In the genomic region with DNA sequence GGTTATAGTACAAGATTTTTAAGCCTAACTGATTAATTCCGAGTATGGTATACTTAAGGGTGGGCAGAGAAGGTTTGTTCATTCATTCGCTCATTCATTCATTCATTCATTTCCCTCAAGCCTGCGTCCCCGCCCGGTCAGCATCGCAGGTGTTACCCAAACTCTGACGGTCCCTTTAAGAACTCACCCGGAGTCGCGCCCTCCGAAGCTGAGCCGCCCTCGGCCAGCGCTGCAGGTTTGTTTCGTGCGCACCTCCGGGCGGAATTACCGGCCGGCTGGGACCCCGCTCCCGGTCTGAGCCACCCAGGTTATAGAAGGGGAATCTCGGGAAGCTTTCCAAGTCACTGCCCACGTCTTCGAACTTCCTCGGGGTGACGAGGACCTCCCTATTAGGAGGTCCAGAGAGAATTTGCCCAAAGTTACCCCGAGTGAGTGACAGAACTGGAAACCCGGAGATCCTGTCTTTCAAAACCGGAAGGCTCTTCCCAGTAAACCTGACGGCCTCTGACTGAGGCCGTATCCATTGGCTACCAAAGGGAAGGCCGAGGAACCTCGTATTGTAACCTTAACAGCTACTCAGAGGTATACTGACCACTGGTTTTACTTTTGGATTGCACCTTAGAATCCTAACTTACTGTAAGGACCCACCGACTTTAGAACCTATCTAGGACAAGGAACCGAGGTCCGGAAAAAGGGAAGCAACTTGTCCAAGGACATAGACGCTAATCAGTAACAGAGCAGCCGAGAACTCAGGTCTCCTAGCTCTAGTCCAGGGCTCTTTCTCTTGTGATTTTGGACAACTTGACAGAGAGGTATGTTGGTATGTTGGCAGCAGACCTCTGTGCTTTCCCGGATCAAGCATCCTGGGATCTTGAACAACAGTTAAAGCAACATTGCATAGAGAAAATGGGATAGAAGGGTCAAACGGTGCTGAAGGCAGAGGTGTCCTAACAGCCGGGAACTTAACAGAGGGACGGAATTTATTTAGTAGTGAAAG, we compare ENCODE assay signal across 1 cellular context.
TF ChIP-seq lines count a peak whose summit lies in the region.

No MANE protein-coding gene starts in this region.

TF ChIP-seq in HepG2, 621 proteins besides CTCF, POLR2A, EP300 and RAD21 (continued from another document and continues in another):
- TF ChIP-seq, protein P1, sequence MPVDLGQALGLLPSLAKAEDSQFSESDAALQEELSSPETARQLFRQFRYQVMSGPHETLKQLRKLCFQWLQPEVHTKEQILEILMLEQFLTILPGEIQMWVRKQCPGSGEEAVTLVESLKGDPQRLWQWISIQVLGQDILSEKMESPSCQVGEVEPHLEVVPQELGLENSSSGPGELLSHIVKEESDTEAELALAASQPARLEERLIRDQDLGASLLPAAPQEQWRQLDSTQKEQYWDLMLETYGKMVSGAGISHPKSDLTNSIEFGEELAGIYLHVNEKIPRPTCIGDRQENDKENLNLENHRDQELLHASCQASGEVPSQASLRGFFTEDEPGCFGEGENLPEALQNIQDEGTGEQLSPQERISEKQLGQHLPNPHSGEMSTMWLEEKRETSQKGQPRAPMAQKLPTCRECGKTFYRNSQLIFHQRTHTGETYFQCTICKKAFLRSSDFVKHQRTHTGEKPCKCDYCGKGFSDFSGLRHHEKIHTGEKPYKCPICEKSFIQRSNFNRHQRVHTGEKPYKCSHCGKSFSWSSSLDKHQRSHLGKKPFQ (CRISPR knock-in tag; IDR thresholded peaks at IDR 0.05; ENCODE audit: insufficient replicate concordance) = no peak
- TF ChIP-seq GATA4 (IDR thresholded peaks at IDR 0.05; ENCODE audit: borderline replicate concordance, low read depth) (no peak), ZNF510 (CRISPR knock-in tag; IDR thresholded peaks at IDR 0.05; ENCODE audit: low read depth) (no peak), GZF1 (CRISPR knock-in tag; IDR thresholded peaks at IDR 0.05) (no peak), ZNF543 (CRISPR knock-in tag; IDR thresholded peaks at IDR 0.05) (no peak; the same call in 1 of the 2 replicates), CCDC6 (CRISPR knock-in tag; IDR thresholded peaks at IDR 0.05) (peak; percentile 27; the same call in 1 of the 2 replicates), ZNF839 (CRISPR knock-in tag; IDR thresholded peaks at IDR 0.05; ENCODE audit: borderline replicate concordance) (no peak), ZNF30 (CRISPR knock-in tag; IDR thresholded peaks at IDR 0.05) (no peak), GTF2F1 (IDR thresholded peaks at IDR 0.05; ENCODE audit: low read length) (no peak), ZFP36 (IDR thresholded peaks at IDR 0.05; ENCODE audit: borderline replicate concordance, low read depth, low read length, partially characterized antibody) (no peak), FIP1L1 (IDR thresholded peaks at IDR 0.05; ENCODE audit: borderline replicate concordance, insufficient read depth, low read depth, low read length) (no peak), ZNF121 (CRISPR knock-in tag; IDR thresholded peaks at IDR 0.05) (no peak), ELF3 (CRISPR knock-in tag; IDR thresholded peaks at IDR 0.05) (peak; percentile 22; the same call in 1 of the 2 replicates), TBX2 (CRISPR knock-in tag; IDR thresholded peaks at IDR 0.05; ENCODE audit: borderline replicate concordance) (no peak; the same call in 1 of the 2 replicates), ZMYM4 (CRISPR knock-in tag; IDR thresholded peaks at IDR 0.05) (no peak), DR1 (CRISPR knock-in tag; IDR thresholded peaks at IDR 0.05) (no peak), SNRNP70 (IDR thresholded peaks at IDR 0.05; ENCODE audit: low read depth, low read length) (no peak), ZNF333 (CRISPR knock-in tag; IDR thresholded peaks at IDR 0.05; ENCODE audit: borderline replicate concordance) (no peak), POLR2AphosphoS2 (IDR thresholded peaks at IDR 0.05; ENCODE audit: low read depth, low read length) (no peak), POLR2AphosphoS5 (IDR thresholded peaks at IDR 0.05; ENCODE audit: low read depth, low read length) (no peak), ZFP82 (CRISPR knock-in tag; IDR thresholded peaks at IDR 0.05; ENCODE audit: borderline replicate concordance) (0 out of 2 replicates have a peak, but pooled peaks have one; percentile 1), ZNF501 (CRISPR knock-in tag; IDR thresholded peaks at IDR 0.05) (no peak; the same call in 1 of the 2 replicates), GFI1 (CRISPR knock-in tag; IDR thresholded peaks at IDR 0.05; ENCODE audit: borderline replicate concordance) (peak; percentile 7; the same call in 1 of the 2 replicates), KDM3A (CRISPR knock-in tag; IDR thresholded peaks at IDR 0.05; ENCODE audit: low read depth) (0 out of 2 replicates have a peak, but pooled peaks have one; percentile 69), PITX1 (CRISPR knock-in tag; IDR thresholded peaks at IDR 0.05) (no peak), HNRNPL (IDR thresholded peaks at IDR 0.05; ENCODE audit: low read depth, low read length) (no peak), ZNF660 (CRISPR knock-in tag; IDR thresholded peaks at IDR 0.05; ENCODE audit: borderline replicate concordance, low read depth) (no peak), ZNF367 (CRISPR knock-in tag; IDR thresholded peaks at IDR 0.05; ENCODE audit: borderline replicate concordance) (no peak), ZNF431 (CRISPR knock-in tag; IDR thresholded peaks at IDR 0.05; ENCODE audit: borderline replicate concordance, low read depth) (no peak), MYC (CRISPR knock-in tag; IDR thresholded peaks at IDR 0.05; ENCODE audit: borderline replicate concordance) (no peak), ARNT2 (CRISPR knock-in tag; IDR thresholded peaks at IDR 0.05; ENCODE audit: low read depth) (no peak), XRCC5 (optimal IDR thresholded peaks at IDR 0.05; ENCODE audit: low read length) (no peak)
- TF ChIP-seq, protein P2, sequence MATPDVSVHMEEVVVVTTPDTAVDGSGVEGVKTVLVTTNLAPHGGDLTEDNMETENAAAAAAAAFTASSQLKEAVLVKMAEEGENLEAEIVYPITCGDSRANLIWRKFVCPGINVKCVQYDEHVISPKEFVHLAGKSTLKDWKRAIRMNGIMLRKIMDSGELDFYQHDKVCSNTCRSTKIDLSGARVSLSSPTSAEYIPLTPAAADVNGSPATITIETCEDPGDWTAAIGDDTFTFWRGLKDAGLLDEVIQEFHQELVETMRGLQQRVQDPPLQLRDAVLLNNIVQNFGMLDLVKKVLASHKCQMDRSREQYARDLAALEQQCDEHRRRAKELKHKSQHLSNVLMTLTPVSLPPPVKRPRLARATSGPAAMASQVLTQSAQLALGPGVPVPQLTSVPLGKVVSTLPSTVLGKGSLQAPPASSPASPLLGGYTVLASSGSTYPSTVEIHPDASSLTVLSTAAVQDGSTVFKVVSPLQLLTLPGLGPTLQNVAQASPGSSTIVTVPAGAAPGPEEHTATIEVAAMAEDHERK (CRISPR knock-in tag; IDR thresholded peaks at IDR 0.05; ENCODE audit: low read depth) = no peak
- TF ChIP-seq, protein P3, sequence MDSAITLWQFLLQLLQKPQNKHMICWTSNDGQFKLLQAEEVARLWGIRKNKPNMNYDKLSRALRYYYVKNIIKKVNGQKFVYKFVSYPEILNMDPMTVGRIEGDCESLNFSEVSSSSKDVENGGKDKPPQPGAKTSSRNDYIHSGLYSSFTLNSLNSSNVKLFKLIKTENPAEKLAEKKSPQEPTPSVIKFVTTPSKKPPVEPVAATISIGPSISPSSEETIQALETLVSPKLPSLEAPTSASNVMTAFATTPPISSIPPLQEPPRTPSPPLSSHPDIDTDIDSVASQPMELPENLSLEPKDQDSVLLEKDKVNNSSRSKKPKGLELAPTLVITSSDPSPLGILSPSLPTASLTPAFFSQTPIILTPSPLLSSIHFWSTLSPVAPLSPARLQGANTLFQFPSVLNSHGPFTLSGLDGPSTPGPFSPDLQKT (CRISPR knock-in tag; IDR thresholded peaks at IDR 0.05; ENCODE audit: borderline replicate concordance) = no peak
- TF ChIP-seq, protein P4, sequence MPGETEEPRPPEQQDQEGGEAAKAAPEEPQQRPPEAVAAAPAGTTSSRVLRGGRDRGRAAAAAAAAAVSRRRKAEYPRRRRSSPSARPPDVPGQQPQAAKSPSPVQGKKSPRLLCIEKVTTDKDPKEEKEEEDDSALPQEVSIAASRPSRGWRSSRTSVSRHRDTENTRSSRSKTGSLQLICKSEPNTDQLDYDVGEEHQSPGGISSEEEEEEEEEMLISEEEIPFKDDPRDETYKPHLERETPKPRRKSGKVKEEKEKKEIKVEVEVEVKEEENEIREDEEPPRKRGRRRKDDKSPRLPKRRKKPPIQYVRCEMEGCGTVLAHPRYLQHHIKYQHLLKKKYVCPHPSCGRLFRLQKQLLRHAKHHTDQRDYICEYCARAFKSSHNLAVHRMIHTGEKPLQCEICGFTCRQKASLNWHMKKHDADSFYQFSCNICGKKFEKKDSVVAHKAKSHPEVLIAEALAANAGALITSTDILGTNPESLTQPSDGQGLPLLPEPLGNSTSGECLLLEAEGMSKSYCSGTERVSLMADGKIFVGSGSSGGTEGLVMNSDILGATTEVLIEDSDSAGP (CRISPR knock-in tag; IDR thresholded peaks at IDR 0.05; ENCODE audit: borderline replicate concordance) = peak; percentile 99
- TF ChIP-seq, protein P5, sequence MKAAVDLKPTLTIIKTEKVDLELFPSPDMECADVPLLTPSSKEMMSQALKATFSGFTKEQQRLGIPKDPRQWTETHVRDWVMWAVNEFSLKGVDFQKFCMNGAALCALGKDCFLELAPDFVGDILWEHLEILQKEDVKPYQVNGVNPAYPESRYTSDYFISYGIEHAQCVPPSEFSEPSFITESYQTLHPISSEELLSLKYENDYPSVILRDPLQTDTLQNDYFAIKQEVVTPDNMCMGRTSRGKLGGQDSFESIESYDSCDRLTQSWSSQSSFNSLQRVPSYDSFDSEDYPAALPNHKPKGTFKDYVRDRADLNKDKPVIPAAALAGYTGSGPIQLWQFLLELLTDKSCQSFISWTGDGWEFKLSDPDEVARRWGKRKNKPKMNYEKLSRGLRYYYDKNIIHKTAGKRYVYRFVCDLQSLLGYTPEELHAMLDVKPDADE (CRISPR knock-in tag; IDR thresholded peaks at IDR 0.05) = no peak
- TF ChIP-seq, protein P6, sequence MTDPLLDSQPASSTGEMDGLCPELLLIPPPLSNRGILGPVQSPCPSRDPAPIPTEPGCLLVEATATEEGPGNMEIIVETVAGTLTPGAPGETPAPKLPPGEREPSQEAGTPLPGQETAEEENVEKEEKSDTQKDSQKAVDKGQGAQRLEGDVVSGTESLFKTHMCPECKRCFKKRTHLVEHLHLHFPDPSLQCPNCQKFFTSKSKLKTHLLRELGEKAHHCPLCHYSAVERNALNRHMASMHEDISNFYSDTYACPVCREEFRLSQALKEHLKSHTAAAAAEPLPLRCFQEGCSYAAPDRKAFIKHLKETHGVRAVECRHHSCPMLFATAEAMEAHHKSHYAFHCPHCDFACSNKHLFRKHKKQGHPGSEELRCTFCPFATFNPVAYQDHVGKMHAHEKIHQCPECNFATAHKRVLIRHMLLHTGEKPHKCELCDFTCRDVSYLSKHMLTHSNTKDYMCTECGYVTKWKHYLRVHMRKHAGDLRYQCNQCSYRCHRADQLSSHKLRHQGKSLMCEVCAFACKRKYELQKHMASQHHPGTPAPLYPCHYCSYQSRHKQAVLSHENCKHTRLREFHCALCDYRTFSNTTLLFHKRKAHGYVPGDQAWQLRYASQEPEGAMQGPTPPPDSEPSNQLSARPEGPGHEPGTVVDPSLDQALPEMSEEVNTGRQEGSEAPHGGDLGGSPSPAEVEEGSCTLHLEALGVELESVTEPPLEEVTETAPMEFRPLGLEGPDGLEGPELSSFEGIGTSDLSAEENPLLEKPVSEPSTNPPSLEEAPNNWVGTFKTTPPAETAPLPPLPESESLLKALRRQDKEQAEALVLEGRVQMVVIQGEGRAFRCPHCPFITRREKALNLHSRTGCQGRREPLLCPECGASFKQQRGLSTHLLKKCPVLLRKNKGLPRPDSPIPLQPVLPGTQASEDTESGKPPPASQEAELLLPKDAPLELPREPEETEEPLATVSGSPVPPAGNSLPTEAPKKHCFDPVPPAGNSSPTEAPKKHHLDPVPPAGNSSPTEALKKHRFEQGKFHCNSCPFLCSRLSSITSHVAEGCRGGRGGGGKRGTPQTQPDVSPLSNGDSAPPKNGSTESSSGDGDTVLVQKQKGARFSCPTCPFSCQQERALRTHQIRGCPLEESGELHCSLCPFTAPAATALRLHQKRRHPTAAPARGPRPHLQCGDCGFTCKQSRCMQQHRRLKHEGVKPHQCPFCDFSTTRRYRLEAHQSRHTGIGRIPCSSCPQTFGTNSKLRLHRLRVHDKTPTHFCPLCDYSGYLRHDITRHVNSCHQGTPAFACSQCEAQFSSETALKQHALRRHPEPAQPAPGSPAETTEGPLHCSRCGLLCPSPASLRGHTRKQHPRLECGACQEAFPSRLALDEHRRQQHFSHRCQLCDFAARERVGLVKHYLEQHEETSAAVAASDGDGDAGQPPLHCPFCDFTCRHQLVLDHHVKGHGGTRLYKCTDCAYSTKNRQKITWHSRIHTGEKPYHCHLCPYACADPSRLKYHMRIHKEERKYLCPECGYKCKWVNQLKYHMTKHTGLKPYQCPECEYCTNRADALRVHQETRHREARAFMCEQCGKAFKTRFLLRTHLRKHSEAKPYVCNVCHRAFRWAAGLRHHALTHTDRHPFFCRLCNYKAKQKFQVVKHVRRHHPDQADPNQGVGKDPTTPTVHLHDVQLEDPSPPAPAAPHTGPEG (CRISPR knock-in tag; IDR thresholded peaks at IDR 0.05) = no peak
- TF ChIP-seq, protein P7, sequence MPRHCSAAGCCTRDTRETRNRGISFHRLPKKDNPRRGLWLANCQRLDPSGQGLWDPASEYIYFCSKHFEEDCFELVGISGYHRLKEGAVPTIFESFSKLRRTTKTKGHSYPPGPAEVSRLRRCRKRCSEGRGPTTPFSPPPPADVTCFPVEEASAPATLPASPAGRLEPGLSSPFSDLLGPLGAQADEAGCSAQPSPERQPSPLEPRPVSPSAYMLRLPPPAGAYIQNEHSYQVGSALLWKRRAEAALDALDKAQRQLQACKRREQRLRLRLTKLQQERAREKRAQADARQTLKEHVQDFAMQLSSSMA (CRISPR knock-in tag; IDR thresholded peaks at IDR 0.05) = 0 out of 2 replicates have a peak, but pooled peaks have one; percentile 43
- TF ChIP-seq, protein P8, sequence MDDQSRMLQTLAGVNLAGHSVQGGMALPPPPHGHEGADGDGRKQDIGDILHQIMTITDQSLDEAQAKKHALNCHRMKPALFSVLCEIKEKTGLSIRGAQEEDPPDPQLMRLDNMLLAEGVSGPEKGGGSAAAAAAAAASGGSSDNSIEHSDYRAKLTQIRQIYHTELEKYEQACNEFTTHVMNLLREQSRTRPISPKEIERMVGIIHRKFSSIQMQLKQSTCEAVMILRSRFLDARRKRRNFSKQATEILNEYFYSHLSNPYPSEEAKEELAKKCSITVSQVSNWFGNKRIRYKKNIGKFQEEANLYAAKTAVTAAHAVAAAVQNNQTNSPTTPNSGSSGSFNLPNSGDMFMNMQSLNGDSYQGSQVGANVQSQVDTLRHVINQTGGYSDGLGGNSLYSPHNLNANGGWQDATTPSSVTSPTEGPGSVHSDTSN (CRISPR knock-in tag; IDR thresholded peaks at IDR 0.05; ENCODE audit: borderline replicate concordance) = no peak
- TF ChIP-seq, protein P9, sequence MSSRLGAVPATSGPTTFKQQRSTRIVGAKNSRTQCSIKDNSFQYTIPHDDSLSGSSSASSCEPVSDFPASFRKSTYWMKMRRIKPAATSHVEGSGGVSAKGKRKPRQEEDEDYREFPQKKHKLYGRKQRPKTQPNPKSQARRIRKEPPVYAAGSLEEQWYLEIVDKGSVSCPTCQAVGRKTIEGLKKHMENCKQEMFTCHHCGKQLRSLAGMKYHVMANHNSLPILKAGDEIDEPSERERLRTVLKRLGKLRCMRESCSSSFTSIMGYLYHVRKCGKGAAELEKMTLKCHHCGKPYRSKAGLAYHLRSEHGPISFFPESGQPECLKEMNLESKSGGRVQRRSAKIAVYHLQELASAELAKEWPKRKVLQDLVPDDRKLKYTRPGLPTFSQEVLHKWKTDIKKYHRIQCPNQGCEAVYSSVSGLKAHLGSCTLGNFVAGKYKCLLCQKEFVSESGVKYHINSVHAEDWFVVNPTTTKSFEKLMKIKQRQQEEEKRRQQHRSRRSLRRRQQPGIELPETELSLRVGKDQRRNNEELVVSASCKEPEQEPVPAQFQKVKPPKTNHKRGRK (CRISPR knock-in tag; IDR thresholded peaks at IDR 0.05) = no peak
